Comparison of ENCODE assay signal across 1 cellular context in the genomic region with DNA sequence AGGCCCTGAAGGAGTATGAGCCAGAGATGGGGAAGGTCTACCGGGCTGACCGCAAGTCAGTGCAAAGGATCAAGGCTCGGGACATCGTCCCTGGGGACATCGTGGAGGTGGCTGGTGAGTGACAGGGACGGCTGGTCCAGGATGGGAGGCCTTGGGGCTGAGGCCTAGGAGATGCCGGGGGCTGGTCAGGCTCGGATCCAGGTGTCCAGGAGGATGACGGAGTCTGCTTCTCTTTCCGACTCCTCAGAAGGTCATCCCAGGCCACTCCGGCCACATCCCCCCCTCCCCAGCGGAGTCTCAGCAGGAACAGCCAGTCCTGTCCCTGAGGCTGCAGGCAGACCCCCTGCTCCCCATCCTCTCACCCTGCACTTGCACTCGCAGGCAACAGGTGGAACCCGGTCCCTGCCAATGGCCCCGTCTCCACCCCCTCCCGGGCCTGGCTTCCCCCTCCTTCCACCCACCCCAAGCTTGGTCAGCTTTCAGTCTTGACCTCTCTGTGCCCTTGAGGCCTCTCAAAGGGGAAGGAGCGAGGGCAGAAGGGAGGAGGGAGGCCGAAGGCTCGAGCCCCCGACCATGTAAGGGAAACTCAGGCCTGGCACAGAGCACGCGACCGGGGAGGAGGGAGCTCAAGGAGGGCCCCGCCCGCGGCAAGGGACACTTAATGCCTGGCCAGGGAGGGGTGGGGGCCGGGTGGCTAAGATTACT.
TF ChIP-seq lines count a peak whose summit lies in the region.

No MANE protein-coding gene starts in this region.

TF ChIP-seq in GM23338, 12 proteins besides CTCF, POLR2A, EP300 and RAD21:
- TF ChIP-seq CREB1 (CRISPR knock-in tag; IDR thresholded peaks at IDR 0.05; ENCODE audit: low read depth) (no peak), ZNF114 (CRISPR knock-in tag; IDR thresholded peaks at IDR 0.05) (no peak), JUNB (IDR thresholded peaks at IDR 0.05; ENCODE audit: unreplicated experiment) (no peak)
